In genomic region chr9:137194388-137194787, GRCh38 we compare ENCODE assay signal across 8 cellular contexts. TPM values are rescaled to one million over a fixed set of nuclear protein-coding genes. Genes with fewer than 3 reads are reported as not detected.
DNase-seq lines count a peak whose midpoint lies in the region; ATAC-seq and TF ChIP-seq lines count a peak whose summit lies in the region.
"Had no signal": no experiment of that assay in that cellular context is flagged by ENCODE, and none has a peak within 500 bp of the region (broad histone marks: within the 10 kb centered on the region; RNA-seq: fewer than 3 reads in every experiment).

No MANE protein-coding gene starts in this region.

- H3K27ac ChIP-seq in C4-2B: peak overlapping the region; percentile 85

- TF ChIP-seq CTCF in C4-2B (conservative IDR thresholded peaks at IDR 0.05): no peak

- ATAC-seq in left lobe of liver (peak; percentile 27), HG03460 (IDR thresholded peaks at IDR 0.05; ENCODE audit: unreplicated experiment) (no peak)

- DNase-seq in SK-MEL-5 (ENCODE audit: low read depth, low spot score): peak; percentile 27
- peak; percentile 71 for DNase-seq in left lobe of liver (ENCODE audit: low spot score)
- DNase-seq in activated CD4-positive, alpha-beta T cell treated with anti-CD3 and anti-CD28 coated beads for 1 hour: no peak
- no peak for DNase-seq in RPMI8226
- DNase-seq: CD4-positive, alpha-beta memory T cell; OCI-M1 had no signal

- in situ Hi-C loops in SK-MEL-5 (cut with HindIII; ENCODE audit: low pct_unique_long_range_greater_than_20kb, low sequenced_read_pairs): no loop called here

RNA-seq across cellular contexts. Expression of gene SSNA1, which starts 5.9 kb away (rescaled TPM):
- total RNA-seq in SK-MEL-5 (2014; rRNA removed; shearing (Covaris generic)): 59.2 and 60.9 TPM in 2 replicates
- 96.5 and 117 TPM in 2 replicates for polyA plus RNA-seq in SK-MEL-5 (2015; cell fraction: cytosol; rRNA removed)
- polyA plus RNA-seq in SK-MEL-5 (2015; cell fraction: nucleus; rRNA removed): 29.2 and 31.6 TPM in 2 replicates
- 29.4 TPM for total RNA-seq in left lobe of liver

RNA-seq across cellular contexts. Expression of gene ANAPC2, which starts 6.0 kb away (rescaled TPM):
- 9.0 and 12.0 TPM in 2 replicates for total RNA-seq in SK-MEL-5 (2014; rRNA removed; shearing (Covaris generic))
- 28.6 and 34.7 TPM in 2 replicates for polyA plus RNA-seq in SK-MEL-5 (2015; cell fraction: cytosol; rRNA removed)
- polyA plus RNA-seq in SK-MEL-5 (2015; cell fraction: nucleus; rRNA removed): 228 and 280 TPM in 2 replicates
- 35.5 TPM for total RNA-seq in left lobe of liver

RNA-seq across cellular contexts. Expression of gene TPRN, which starts 6.2 kb away (rescaled TPM):
- total RNA-seq in SK-MEL-5 (2014; rRNA removed; shearing (Covaris generic)): 8.6 and 9.3 TPM in 2 replicates
- polyA plus RNA-seq in SK-MEL-5 (2015; cell fraction: cytosol; rRNA removed): 14.2 and 19.1 TPM in 2 replicates
- 16.5 and 23.9 TPM in 2 replicates for polyA plus RNA-seq in SK-MEL-5 (2015; cell fraction: nucleus; rRNA removed)
- 13.7 TPM for total RNA-seq in left lobe of liver

RNA-seq across cellular contexts. Expression of gene TMEM203, which starts 11.1 kb away (rescaled TPM):
- 38.3 and 44.1 TPM in 2 replicates for total RNA-seq in SK-MEL-5 (2014; rRNA removed; shearing (Covaris generic))
- polyA plus RNA-seq in SK-MEL-5 (2015; cell fraction: cytosol; rRNA removed): 53.3 TPM in 2 replicates
- polyA plus RNA-seq in SK-MEL-5 (2015; cell fraction: nucleus; rRNA removed): 17.8 and 21.7 TPM in 2 replicates
- total RNA-seq in left lobe of liver: 24.5 TPM

RNA-seq across cellular contexts. Expression of gene NDOR1, which starts 11.1 kb away (rescaled TPM):
- 5.1 and 6.4 TPM in 2 replicates for total RNA-seq in SK-MEL-5 (2014; rRNA removed; shearing (Covaris generic))
- polyA plus RNA-seq in SK-MEL-5 (2015; cell fraction: cytosol; rRNA removed): 22.3 and 24.3 TPM in 2 replicates
- 145 and 163 TPM in 2 replicates for polyA plus RNA-seq in SK-MEL-5 (2015; cell fraction: nucleus; rRNA removed)
- 10.1 TPM for total RNA-seq in left lobe of liver

Comparison
In these comparisons a context has a peak if more than half of its experiments do, and no peak if none do; other contexts are left out.
1. DNase-seq: peak in SK-MEL-5 (single experiment) and left lobe of liver (single experiment); none in activated CD4-positive, alpha-beta T cell treated with anti-CD3 and anti-CD28 coated beads for 1 hour (single experiment) and RPMI8226 (single experiment).